In the genomic region with DNA sequence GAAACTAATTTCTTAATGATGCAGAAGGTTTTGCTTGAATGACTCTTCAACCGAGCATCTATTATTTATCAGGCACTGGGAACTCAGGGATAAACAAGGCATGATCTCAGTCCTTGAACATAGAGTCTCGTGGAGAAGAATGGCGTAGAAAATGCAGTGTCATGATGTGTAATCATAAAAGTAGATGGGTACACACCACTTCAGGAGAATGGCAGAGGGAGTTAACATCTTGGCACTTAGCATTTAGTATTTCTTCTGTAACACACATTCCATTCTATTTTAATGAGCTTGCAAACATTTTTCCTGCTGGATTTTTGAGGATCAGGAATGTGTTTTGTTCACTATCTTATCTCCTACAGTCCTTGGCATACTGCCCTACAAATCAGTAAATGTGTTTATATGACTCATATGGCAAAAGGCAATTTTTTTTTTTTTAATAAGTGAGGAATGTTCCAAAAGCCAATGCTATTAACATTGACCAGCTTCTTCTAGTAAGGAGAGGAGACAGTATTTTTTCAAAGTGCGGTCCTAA, we compare ENCODE assay signal across 10 cellular contexts. TPM values are rescaled to one million over a fixed set of nuclear protein-coding genes. Genes with fewer than 3 reads are reported as not detected.
A peak's percentile ranks its signal among the peaks of the same experiment; 100 is the strongest.
DNase-seq lines count a peak whose midpoint lies in the region; ATAC-seq, FAIRE-seq and TF ChIP-seq lines count a peak whose summit lies in the region.
"Had no signal": no experiment of that assay in that cellular context is flagged by ENCODE, and none has a peak within 500 bp of the region (broad histone marks: within the 10 kb centered on the region; RNA-seq: fewer than 3 reads in every experiment).

No MANE protein-coding gene starts in this region.

- no peak for DNase-seq in GM12891 (ENCODE audit: insufficient read length, low spot score)
- DNase-seq in T-cell, result no peak
- DNase-seq in fibroblast of peridontal ligament (ENCODE audit: extremely low read depth), result peak; percentile 98
- no peak for DNase-seq in sigmoid colon
- DNase-seq in OCI-M2 (lab: John Stamatoyannopoulos, UW; ENCODE audit: unreplicated experiment), result no peak
- no peak for DNase-seq in OCI-LY7 (ENCODE audit: low spot score)
- no peak for DNase-seq in stimulated activated CD4-positive, alpha-beta T cell treated with anti-CD3 and anti-CD28 coated beads, Interleukin-2, amount 100 ng/mL, for 24 hours

- H3K27ac Mint-ChIP-seq in T-cell, result peak overlapping the region; percentile 58 to 81

- H3K4me3 ChIP-seq in sigmoid colon (no peak overlapping the region), OCI-LY7 (ENCODE audit: low read depth, low read length, poor library complexity, severe bottlenecking) (no peak overlapping the region)

- TF ChIP-seq POLR2A in GM12891 (IDR thresholded peaks at IDR 0.05; ENCODE audit: low read depth, low read length), result no peak
- no peak for TF ChIP-seq POLR2A in sigmoid colon (IDR thresholded peaks at IDR 0.05)

- H3K27ac ChIP-seq in 22Rv1 (peak overlapping the region; percentile 92), sigmoid colon (peak overlapping the region; percentile 67 to 87 (median 82)), OCI-LY7 (ENCODE audit: low read depth, low read length, poor library complexity, severe bottlenecking) (no peak overlapping the region)

- no TSS peak for BruUV-seq in OCI-LY7 (replicated peaks; lab: Mats Ljungman, UMichigan)

- no peaks in the 10 kb centered on the region for H3K9me3 Mint-ChIP-seq in T-cell

- POLR2A ChIA-PET in T-cell (lab: Charles Lee), result no interaction called here
- POLR2A ChIA-PET in OCI-LY7 (lab: Charles Lee), result interaction anchor here (0.6 to 1.1 kb wide), 3 partner anchors 23 to 1003 kb away, joined by 3 to 7 read pairs (median 3); no protein-coding TSS in a partner anchor

- no peak overlapping the region for H3K4me3 Mint-ChIP-seq in T-cell
- H3K4me3 Mint-ChIP-seq: brain had no signal

- H3K79me2 ChIP-seq in OCI-LY7 (ENCODE audit: insufficient read depth, low read depth, low read length), result no peaks in the 10 kb centered on the region

- no peak for ATAC-seq in T-cell (replicated peaks in 1 of 4)

- H3K36me3 Mint-ChIP-seq in T-cell, result no peaks in the 10 kb centered on the region
- H3K36me3 Mint-ChIP-seq: brain had no signal

- H3K36me3 ChIP-seq in sigmoid colon (no peaks in the 10 kb centered on the region), OCI-LY7 (ENCODE audit: insufficient read depth, low read length) (no peaks in the 10 kb centered on the region)

- WGBS in sigmoid colon, 2 donors, result 36 to 49% methylated on average over 4 of the region's 4 CpGs

- H3K4me1 Mint-ChIP-seq in T-cell, result peaks cover 17 to 28% (median 28%) of the 10 kb centered on the region in 3 donors

- H3K4me1 ChIP-seq in sigmoid colon (peaks cover 0 to 42% (median 29%) of the 10 kb centered on the region in 4 donors), OCI-LY7 (ENCODE audit: insufficient read depth, low read length, poor library complexity, severe bottlenecking) (no peaks in the 10 kb centered on the region)

- no peaks in the 10 kb centered on the region for H3K9me2 ChIP-seq in OCI-LY7 (ENCODE audit: insufficient read depth, low read length)

- no peak overlapping the region for H2AFZ ChIP-seq in OCI-LY7 (ENCODE audit: low read length)

- intact Hi-C loops in sigmoid colon (cut with DNase I), result loop anchor here (2.0 to 5.0 kb wide), 3 partner anchors 42 to 83 kb away; a partner anchor contains a TSS
- intact Hi-C loops in OCI-LY7 (cut with micrococcal nuclease; ENCODE audit: unreplicated experiment), result no loop called here

- peak; percentile 56 to 95 (median 85) for TF ChIP-seq EP300 in sigmoid colon (IDR thresholded peaks at IDR 0.05)

- H4K20me1 ChIP-seq in OCI-LY7 (ENCODE audit: insufficient read depth, low read length), result no peaks in the 10 kb centered on the region

- TF ChIP-seq CTCF in 22Rv1 (IDR thresholded peaks at IDR 0.05), result no peak
- TF ChIP-seq CTCF in sigmoid colon (IDR thresholded peaks at IDR 0.05), result no peak
- TF ChIP-seq CTCF in OCI-LY7 (conservative IDR thresholded peaks at IDR 0.05; ENCODE audit: low read length), result no peak

- H3K9me3 ChIP-seq in sigmoid colon, result no peaks in the 10 kb centered on the region
- H3K9me3 ChIP-seq in OCI-LY7 (ENCODE audit: low read length), result no peaks in the 10 kb centered on the region

- no peak overlapping the region for H3K4me2 ChIP-seq in OCI-LY7 (ENCODE audit: low read length)

- CTCF ChIA-PET in T-cell (lab: Charles Lee), result interaction anchor here (0.6 to 1.7 kb wide), 4 partner anchors 15 to 139 kb away, joined by 3 to 8 read pairs (median 3); no protein-coding TSS in a partner anchor
- CTCF ChIA-PET in OCI-LY7 (lab: Charles Lee; ENCODE audit: unreplicated experiment), result interaction anchor here (0.6 kb wide), 1 partner anchor 813 kb away, joined by 3 read pairs; no protein-coding TSS in a partner anchor

- H3K27me3 Mint-ChIP-seq in T-cell, result peaks cover 3 to 4% of the 10 kb centered on the region in 2 donors

- peak; percentile 52 for FAIRE-seq in GM12891 (lab: Jason Lieb, UNC)
- FAIRE-seq: GM18507 had no signal

- H3K27me3 ChIP-seq in sigmoid colon, result no peaks in the 10 kb centered on the region

TF ChIP-seq in GM12891, 5 proteins besides CTCF, POLR2A, EP300 and RAD21:
- no peak for TF ChIP-seq POLR2AphosphoS5 (IDR thresholded peaks at IDR 0.05; ENCODE audit: low read depth, low read length)
- TF ChIP-seq SPI1 (IDR thresholded peaks at IDR 0.05; ENCODE audit: low read depth, low read length), result no peak
- TF ChIP-seq TAF1 (IDR thresholded peaks at IDR 0.05; ENCODE audit: low read depth, low read length), result no peak
- TF ChIP-seq PAX5 (IDR thresholded peaks at IDR 0.05; ENCODE audit: insufficient read depth, low read length, severe bottlenecking), result no peak
- TF ChIP-seq POU2F2 (IDR thresholded peaks at IDR 0.05; ENCODE audit: low read depth, low read length), result no peak

RNA-seq across cellular contexts. Expression of a gene that starts 3.8 kb away (rescaled TPM):
- 22.3 TPM for polyA plus RNA-seq in GM12891 (2012; ENCODE audit: low read depth, missing spikeins)
- total RNA-seq in T-cell (10 to 100 TPM; 33.1 to 91.7 (median 68.9) TPM), sigmoid colon (100 to 1,000 TPM; 121 to 188 (median 143) TPM), OCI-LY7 (2022) (108 and 117 TPM in 2 replicates)
- polyA plus RNA-seq in sigmoid colon, result 10 to 100 TPM; 55.9 to 89.2 (median 64.0) TPM
- total RNA-seq in OCI-LY7 (2014; rRNA removed; shearing (Covaris generic)), result 132 and 140 TPM in 2 replicates
